ENCODE assay signal across 1 cellular context in genomic region chr12:111410229-111411186, GRCh38.
TF ChIP-seq lines count a peak whose summit lies in the region.

No MANE protein-coding gene starts in this region.

TF ChIP-seq in HEK293, 187 proteins besides CTCF, POLR2A, EP300 and RAD21 (continued from another document):
- TF ChIP-seq PRDM10 (tag by site-specific recombination; IDR thresholded peaks at IDR 0.05) (0 out of 2 replicates have a peak, but pooled peaks have one; percentile 23), ZFP41 (tag by site-specific recombination; IDR thresholded peaks at IDR 0.05; ENCODE audit: borderline replicate concordance) (no peak), ZNF148 (tag by site-specific recombination; IDR thresholded peaks at IDR 0.05; ENCODE audit: borderline replicate concordance) (no peak), HOXA7 (CRISPR knock-in tag; IDR thresholded peaks at IDR 0.05; ENCODE audit: borderline replicate concordance) (no peak), ZBTB1 (tag by site-specific recombination; IDR thresholded peaks at IDR 0.05) (no peak), ZNF175 (tag by site-specific recombination; IDR thresholded peaks at IDR 0.05) (no peak), ZNF2 (tag by site-specific recombination; IDR thresholded peaks at IDR 0.05) (no peak), PATZ1 (tag by site-specific recombination; IDR thresholded peaks at IDR 0.05) (peak; percentile 1; the same call in 1 of the 2 replicates), ZNF639 (tag by site-specific recombination; IDR thresholded peaks at IDR 0.05) (no peak), ZNF585B (tag by site-specific recombination; IDR thresholded peaks at IDR 0.05) (no peak)
